ENCODE assay signal across 34 cellular contexts in genomic region chr16:54901606-54902005, GRCh38.
"Had no signal": no experiment of that assay in that cellular context is flagged by ENCODE, and none has a peak within 500 bp of the region (broad histone marks: within the 10 kb centered on the region; RNA-seq: fewer than 3 reads in every experiment).

No MANE protein-coding gene starts in this region.

- H3K4me3 ChIP-seq: MG63 had no signal

- H3K4me2 ChIP-seq: KMS-11 had no signal

- H3K27ac ChIP-seq: KMS-11 had no signal

- H3K27me3 ChIP-seq: MG63 had no signal

- DNase-seq: Karpas-422, Kasumi-1, MG63, MM.1S, MV-4-11, NCI-H1048, NCI-H1092, NCI-H1092 treated with DMSO at 0.1 percent for 48 hours, NCI-H1105, NCI-H1105 treated with DMSO at 0.1 percent for 48 hours, NCI-H1417, NCI-H1417 treated with DMSO at 0.1 percent for 48 hours, NCI-H1436, NCI-H1436 treated with DMSO at 0.1 percent for 48 hours, NCI-H146, NCI-H1694, NCI-H1694 treated with DMSO at 0.1 percent for 48 hours, NCI-H187, NCI-H187 treated with DMSO at 0.1 percent for 48 hours, NCI-H1930, NCI-H2029, NCI-H2029 treated with DMSO at 0.1 percent for 48 hours, NCI-H2081, NCI-H2081 treated with DMSO at 0.1 percent for 48 hours, NCI-H2107, NCI-H2171, NCI-H2171 treated with DMSO at 0.1 percent for 48 hours, NCI-H2227 treated with DMSO at 0.1 percent for 48 hours, NCI-H226, NCI-H345, NCI-H446, NCI-H446 treated with DMSO at 0.1 percent for 48 hours, NCI-H510A had no signal

- H3K36me3 ChIP-seq: MG63 had no signal
